In the genomic region with DNA sequence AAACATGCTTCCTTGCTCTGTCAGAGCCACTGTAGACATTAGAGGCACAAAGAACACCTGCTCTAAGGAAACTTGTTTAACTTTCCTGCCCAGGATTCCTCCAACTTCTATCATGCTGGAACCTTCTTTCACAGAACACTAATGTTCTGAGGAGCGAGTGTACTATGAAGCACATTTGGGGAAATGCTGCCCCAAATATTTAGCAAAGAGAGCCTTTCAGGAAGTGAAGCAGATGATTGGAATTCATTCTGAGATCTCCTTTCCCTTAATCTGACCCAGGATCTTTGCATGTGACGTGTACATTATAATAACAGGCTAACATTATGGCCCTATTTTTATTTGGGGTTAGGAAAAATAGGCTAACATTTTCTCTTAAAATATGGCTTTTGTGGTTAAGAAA, we compare ENCODE assay signal across 2 cellular contexts.
TF ChIP-seq lines count a peak whose summit lies in the region.

No MANE protein-coding gene starts in this region.

TF ChIP-seq in SK-N-SH, 30 proteins besides CTCF, POLR2A, EP300 and RAD21 (continued from another document):
- TF ChIP-seq CHD2 (IDR thresholded peaks at IDR 0.05; ENCODE audit: low read length, partially characterized antibody) (no peak), GATA2 (CRISPR knock-in tag; IDR thresholded peaks at IDR 0.05) (no peak), FOSL2 (IDR thresholded peaks at IDR 0.05; ENCODE audit: borderline replicate concordance, low read depth) (no peak), TCF12 (IDR thresholded peaks at IDR 0.05) (peak; percentile 45; the same call in 1 of the 2 replicates), FOXM1 (IDR thresholded peaks at IDR 0.05; ENCODE audit: low read depth) (no peak), TEAD4 (IDR thresholded peaks at IDR 0.05; ENCODE audit: borderline replicate concordance, insufficient read depth) (0 out of 2 replicates have a peak, but pooled peaks have one; percentile 14), FOXJ3 (CRISPR knock-in tag; IDR thresholded peaks at IDR 0.05) (no peak), ELF1 (IDR thresholded peaks at IDR 0.05) (no peak), TAF1 (IDR thresholded peaks at IDR 0.05; ENCODE audit: borderline replicate concordance, low read depth, low read length) (no peak), NFIC (IDR thresholded peaks at IDR 0.05; ENCODE audit: borderline replicate concordance) (no peak), POLR2AphosphoS5 (IDR thresholded peaks at IDR 0.05; ENCODE audit: low read depth, low read length) (no peak), RXRA (IDR thresholded peaks at IDR 0.05; ENCODE audit: borderline replicate concordance, low read depth) (0 out of 2 replicates have a peak, but pooled peaks have one; percentile 7)
- TF ChIP-seq, protein P1, sequence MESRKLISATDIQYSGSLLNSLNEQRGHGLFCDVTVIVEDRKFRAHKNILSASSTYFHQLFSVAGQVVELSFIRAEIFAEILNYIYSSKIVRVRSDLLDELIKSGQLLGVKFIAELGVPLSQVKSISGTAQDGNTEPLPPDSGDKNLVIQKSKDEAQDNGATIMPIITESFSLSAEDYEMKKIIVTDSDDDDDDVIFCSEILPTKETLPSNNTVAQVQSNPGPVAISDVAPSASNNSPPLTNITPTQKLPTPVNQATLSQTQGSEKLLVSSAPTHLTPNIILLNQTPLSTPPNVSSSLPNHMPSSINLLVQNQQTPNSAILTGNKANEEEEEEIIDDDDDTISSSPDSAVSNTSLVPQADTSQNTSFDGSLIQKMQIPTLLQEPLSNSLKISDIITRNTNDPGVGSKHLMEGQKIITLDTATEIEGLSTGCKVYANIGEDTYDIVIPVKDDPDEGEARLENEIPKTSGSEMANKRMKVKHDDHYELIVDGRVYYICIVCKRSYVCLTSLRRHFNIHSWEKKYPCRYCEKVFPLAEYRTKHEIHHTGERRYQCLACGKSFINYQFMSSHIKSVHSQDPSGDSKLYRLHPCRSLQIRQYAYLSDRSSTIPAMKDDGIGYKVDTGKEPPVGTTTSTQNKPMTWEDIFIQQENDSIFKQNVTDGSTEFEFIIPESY (IDR thresholded peaks at IDR 0.05; ENCODE audit: borderline replicate concordance, low read depth): no peak
- TF ChIP-seq, protein P2, sequence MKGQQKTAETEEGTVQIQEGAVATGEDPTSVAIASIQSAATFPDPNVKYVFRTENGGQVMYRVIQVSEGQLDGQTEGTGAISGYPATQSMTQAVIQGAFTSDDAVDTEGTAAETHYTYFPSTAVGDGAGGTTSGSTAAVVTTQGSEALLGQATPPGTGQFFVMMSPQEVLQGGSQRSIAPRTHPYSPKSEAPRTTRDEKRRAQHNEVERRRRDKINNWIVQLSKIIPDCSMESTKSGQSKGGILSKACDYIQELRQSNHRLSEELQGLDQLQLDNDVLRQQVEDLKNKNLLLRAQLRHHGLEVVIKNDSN (IDR thresholded peaks at IDR 0.05; ENCODE audit: borderline replicate concordance, low read depth): no peak
- TF ChIP-seq, protein P3, sequence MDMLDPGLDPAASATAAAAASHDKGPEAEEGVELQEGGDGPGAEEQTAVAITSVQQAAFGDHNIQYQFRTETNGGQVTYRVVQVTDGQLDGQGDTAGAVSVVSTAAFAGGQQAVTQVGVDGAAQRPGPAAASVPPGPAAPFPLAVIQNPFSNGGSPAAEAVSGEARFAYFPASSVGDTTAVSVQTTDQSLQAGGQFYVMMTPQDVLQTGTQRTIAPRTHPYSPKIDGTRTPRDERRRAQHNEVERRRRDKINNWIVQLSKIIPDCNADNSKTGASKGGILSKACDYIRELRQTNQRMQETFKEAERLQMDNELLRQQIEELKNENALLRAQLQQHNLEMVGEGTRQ (IDR thresholded peaks at IDR 0.05; ENCODE audit: borderline replicate concordance, low read depth, low read length): no peak
- TF ChIP-seq, protein P4, sequence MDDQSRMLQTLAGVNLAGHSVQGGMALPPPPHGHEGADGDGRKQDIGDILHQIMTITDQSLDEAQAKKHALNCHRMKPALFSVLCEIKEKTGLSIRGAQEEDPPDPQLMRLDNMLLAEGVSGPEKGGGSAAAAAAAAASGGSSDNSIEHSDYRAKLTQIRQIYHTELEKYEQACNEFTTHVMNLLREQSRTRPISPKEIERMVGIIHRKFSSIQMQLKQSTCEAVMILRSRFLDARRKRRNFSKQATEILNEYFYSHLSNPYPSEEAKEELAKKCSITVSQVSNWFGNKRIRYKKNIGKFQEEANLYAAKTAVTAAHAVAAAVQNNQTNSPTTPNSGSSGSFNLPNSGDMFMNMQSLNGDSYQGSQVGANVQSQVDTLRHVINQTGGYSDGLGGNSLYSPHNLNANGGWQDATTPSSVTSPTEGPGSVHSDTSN (IDR thresholded peaks at IDR 0.05): no peak
- TF ChIP-seq, protein P5, sequence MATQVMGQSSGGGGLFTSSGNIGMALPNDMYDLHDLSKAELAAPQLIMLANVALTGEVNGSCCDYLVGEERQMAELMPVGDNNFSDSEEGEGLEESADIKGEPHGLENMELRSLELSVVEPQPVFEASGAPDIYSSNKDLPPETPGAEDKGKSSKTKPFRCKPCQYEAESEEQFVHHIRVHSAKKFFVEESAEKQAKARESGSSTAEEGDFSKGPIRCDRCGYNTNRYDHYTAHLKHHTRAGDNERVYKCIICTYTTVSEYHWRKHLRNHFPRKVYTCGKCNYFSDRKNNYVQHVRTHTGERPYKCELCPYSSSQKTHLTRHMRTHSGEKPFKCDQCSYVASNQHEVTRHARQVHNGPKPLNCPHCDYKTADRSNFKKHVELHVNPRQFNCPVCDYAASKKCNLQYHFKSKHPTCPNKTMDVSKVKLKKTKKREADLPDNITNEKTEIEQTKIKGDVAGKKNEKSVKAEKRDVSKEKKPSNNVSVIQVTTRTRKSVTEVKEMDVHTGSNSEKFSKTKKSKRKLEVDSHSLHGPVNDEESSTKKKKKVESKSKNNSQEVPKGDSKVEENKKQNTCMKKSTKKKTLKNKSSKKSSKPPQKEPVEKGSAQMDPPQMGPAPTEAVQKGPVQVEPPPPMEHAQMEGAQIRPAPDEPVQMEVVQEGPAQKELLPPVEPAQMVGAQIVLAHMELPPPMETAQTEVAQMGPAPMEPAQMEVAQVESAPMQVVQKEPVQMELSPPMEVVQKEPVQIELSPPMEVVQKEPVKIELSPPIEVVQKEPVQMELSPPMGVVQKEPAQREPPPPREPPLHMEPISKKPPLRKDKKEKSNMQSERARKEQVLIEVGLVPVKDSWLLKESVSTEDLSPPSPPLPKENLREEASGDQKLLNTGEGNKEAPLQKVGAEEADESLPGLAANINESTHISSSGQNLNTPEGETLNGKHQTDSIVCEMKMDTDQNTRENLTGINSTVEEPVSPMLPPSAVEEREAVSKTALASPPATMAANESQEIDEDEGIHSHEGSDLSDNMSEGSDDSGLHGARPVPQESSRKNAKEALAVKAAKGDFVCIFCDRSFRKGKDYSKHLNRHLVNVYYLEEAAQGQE (IDR thresholded peaks at IDR 0.05; ENCODE audit: low read depth, low read length): no peak
- TF ChIP-seq, protein P6, sequence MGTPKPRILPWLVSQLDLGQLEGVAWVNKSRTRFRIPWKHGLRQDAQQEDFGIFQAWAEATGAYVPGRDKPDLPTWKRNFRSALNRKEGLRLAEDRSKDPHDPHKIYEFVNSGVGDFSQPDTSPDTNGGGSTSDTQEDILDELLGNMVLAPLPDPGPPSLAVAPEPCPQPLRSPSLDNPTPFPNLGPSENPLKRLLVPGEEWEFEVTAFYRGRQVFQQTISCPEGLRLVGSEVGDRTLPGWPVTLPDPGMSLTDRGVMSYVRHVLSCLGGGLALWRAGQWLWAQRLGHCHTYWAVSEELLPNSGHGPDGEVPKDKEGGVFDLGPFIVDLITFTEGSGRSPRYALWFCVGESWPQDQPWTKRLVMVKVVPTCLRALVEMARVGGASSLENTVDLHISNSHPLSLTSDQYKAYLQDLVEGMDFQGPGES (IDR thresholded peaks at IDR 0.05; ENCODE audit: low read depth, low read length): no peak

TF ChIP-seq in SK-N-SH treated with all-trans-retinoic acid at 6 μM for 48 hours, 23 proteins besides CTCF, POLR2A, EP300 and RAD21:
- TF ChIP-seq, protein P7, sequence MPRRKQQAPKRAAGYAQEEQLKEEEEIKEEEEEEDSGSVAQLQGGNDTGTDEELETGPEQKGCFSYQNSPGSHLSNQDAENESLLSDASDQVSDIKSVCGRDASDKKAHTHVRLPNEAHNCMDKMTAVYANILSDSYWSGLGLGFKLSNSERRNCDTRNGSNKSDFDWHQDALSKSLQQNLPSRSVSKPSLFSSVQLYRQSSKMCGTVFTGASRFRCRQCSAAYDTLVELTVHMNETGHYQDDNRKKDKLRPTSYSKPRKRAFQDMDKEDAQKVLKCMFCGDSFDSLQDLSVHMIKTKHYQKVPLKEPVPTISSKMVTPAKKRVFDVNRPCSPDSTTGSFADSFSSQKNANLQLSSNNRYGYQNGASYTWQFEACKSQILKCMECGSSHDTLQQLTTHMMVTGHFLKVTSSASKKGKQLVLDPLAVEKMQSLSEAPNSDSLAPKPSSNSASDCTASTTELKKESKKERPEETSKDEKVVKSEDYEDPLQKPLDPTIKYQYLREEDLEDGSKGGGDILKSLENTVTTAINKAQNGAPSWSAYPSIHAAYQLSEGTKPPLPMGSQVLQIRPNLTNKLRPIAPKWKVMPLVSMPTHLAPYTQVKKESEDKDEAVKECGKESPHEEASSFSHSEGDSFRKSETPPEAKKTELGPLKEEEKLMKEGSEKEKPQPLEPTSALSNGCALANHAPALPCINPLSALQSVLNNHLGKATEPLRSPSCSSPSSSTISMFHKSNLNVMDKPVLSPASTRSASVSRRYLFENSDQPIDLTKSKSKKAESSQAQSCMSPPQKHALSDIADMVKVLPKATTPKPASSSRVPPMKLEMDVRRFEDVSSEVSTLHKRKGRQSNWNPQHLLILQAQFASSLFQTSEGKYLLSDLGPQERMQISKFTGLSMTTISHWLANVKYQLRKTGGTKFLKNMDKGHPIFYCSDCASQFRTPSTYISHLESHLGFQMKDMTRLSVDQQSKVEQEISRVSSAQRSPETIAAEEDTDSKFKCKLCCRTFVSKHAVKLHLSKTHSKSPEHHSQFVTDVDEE (CRISPR knock-in tag; IDR thresholded peaks at IDR 0.05): no peak
- TF ChIP-seq, protein P8, sequence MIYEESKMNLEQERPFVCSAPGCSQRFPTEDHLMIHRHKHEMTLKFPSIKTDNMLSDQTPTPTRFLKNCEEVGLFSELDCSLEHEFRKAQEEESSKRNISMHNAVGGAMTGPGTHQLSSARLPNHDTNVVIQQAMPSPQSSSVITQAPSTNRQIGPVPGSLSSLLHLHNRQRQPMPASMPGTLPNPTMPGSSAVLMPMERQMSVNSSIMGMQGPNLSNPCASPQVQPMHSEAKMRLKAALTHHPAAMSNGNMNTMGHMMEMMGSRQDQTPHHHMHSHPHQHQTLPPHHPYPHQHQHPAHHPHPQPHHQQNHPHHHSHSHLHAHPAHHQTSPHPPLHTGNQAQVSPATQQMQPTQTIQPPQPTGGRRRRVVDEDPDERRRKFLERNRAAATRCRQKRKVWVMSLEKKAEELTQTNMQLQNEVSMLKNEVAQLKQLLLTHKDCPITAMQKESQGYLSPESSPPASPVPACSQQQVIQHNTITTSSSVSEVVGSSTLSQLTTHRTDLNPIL (CRISPR knock-in tag; IDR thresholded peaks at IDR 0.05; ENCODE audit: low read depth): no peak
- TF ChIP-seq SNAI2 (CRISPR knock-in tag; IDR thresholded peaks at IDR 0.05) (no peak), TOX (CRISPR knock-in tag; IDR thresholded peaks at IDR 0.05; ENCODE audit: borderline replicate concordance) (no peak), ZNF565 (CRISPR knock-in tag; conservative IDR thresholded peaks at IDR 0.05; ENCODE audit: low read depth) (no peak), TCF4 (CRISPR knock-in tag; IDR thresholded peaks at IDR 0.05; ENCODE audit: borderline replicate concordance) (no peak), ZNF70 (CRISPR knock-in tag; IDR thresholded peaks at IDR 0.05) (no peak), ISL1 (CRISPR knock-in tag; IDR thresholded peaks at IDR 0.05) (no peak), ZFP30 (CRISPR knock-in tag; IDR thresholded peaks at IDR 0.05) (no peak), ESRRG (CRISPR knock-in tag; IDR thresholded peaks at IDR 0.05) (no peak), ARNTL (CRISPR knock-in tag; IDR thresholded peaks at IDR 0.05; ENCODE audit: borderline replicate concordance, low read depth) (no peak)
- TF ChIP-seq, protein P9, sequence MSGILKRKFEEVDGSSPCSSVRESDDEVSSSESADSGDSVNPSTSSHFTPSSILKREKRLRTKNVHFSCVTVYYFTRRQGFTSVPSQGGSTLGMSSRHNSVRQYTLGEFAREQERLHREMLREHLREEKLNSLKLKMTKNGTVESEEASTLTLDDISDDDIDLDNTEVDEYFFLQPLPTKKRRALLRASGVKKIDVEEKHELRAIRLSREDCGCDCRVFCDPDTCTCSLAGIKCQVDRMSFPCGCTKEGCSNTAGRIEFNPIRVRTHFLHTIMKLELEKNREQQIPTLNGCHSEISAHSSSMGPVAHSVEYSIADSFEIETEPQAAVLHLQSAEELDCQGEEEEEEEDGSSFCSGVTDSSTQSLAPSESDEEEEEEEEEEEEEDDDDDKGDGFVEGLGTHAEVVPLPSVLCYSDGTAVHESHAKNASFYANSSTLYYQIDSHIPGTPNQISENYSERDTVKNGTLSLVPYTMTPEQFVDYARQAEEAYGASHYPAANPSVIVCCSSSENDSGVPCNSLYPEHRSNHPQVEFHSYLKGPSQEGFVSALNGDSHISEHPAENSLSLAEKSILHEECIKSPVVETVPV (CRISPR knock-in tag; IDR thresholded peaks at IDR 0.05): no peak
- TF ChIP-seq, protein P10, sequence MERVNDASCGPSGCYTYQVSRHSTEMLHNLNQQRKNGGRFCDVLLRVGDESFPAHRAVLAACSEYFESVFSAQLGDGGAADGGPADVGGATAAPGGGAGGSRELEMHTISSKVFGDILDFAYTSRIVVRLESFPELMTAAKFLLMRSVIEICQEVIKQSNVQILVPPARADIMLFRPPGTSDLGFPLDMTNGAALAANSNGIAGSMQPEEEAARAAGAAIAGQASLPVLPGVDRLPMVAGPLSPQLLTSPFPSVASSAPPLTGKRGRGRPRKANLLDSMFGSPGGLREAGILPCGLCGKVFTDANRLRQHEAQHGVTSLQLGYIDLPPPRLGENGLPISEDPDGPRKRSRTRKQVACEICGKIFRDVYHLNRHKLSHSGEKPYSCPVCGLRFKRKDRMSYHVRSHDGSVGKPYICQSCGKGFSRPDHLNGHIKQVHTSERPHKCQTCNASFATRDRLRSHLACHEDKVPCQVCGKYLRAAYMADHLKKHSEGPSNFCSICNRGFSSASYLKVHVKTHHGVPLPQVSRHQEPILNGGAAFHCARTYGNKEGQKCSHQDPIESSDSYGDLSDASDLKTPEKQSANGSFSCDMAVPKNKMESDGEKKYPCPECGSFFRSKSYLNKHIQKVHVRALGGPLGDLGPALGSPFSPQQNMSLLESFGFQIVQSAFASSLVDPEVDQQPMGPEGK (CRISPR knock-in tag; IDR thresholded peaks at IDR 0.05; ENCODE audit: borderline replicate concordance): no peak
